In the genomic region with DNA sequence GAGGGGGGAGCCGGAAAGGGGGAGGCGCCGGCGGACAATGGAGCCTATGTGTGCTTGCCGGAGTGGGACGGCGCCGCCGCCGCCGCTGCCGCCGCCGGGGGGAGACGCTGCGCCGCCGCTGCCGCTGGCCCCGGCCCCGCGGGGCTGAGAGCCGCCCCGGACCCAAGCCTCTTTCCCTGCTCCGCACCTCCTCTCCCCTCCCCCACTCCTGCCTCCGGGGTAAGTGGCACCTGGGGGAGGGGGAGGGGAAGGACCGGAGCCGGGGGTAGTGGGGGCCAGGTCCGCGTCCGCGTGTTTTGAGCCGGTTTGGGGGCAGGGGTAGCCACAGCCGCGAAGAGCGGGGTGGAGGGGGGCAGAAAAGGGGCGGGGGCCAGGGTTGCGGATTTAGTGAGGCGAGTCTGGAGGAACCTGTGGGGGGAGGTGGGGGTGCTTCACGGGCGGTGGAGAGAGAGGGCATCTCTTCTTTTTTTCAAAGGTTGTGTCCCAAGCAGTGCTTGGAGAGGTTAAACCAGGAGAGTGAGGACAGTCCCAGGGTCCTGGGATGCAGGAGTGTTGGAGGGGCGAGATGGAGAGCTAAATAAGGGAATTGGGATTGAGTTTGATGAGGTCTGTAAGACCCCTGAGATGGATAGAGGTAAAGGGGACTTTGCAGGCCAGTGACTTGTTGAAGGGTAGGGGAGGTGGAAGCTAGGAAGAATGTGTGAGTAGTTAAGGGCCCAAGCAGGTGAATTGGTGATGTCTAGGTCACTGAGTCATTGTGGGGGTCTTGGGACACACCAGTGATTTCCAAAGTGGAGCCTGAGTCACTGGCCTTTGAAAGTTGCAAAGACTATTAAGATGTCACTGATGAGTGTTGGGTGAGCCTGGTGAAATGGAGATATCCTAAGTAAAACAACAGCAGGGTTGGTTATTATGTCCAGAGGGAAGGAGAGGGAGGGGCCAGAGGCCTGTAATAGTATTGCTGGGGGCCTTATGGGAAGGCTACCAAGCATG, we compare ENCODE assay signal across 8 cellular contexts. TPM values are rescaled to one million over a fixed set of nuclear protein-coding genes. Genes with fewer than 3 reads are reported as not detected.
DNase-seq lines count a peak whose midpoint lies in the region; ATAC-seq and TF ChIP-seq lines count a peak whose summit lies in the region.

No MANE protein-coding gene starts in this region.

- H3K27me3 ChIP-seq in BJ (ENCODE audit: control insufficient read depth, insufficient read depth, low read length) = no peaks in the 10 kb centered on the region
- H3K27me3 ChIP-seq in colonic mucosa = no peaks in the 10 kb centered on the region
- no peaks in the 10 kb centered on the region for H3K27me3 ChIP-seq in mucosa of rectum (ENCODE audit: control insufficient read depth in 2 of 2, insufficient read depth in 2 of 2, low read length in 2 of 2)
- H3K27me3 ChIP-seq in aorta (ENCODE audit: control insufficient read depth in 1 of 2, insufficient read depth in 2 of 2, low read length in 1 of 2) = no peaks in the 10 kb centered on the region

- 1% methylated on average over 24 to 42 of the region's 42 CpGs for WGBS in aorta, 2 donors

- CTCF ChIA-PET in BJ (lab: Yijun Ruan, JAX) = interaction anchor here (1.3 to 1.6 kb wide), 2 partner anchors 35 to 104 kb away, joined by 4 to 8 read pairs; no protein-coding TSS in a partner anchor

- no peak for TF ChIP-seq CTCF in BJ (IDR thresholded peaks at IDR 0.05; ENCODE audit: insufficient read depth, low read depth, low read length)
- TF ChIP-seq CTCF in colonic mucosa (IDR thresholded peaks at IDR 0.05) = no peak

- no peaks in the 10 kb centered on the region for H3K36me3 ChIP-seq in BJ (ENCODE audit: control insufficient read depth, insufficient read depth, low read length)
- no peaks in the 10 kb centered on the region for H3K36me3 ChIP-seq in colonic mucosa
- H3K36me3 ChIP-seq in mucosa of rectum (ENCODE audit: control insufficient read depth in 2 of 2, insufficient read depth in 2 of 2, low read length in 2 of 2) = no peaks in the 10 kb centered on the region
- no peaks in the 10 kb centered on the region for H3K36me3 ChIP-seq in aorta (ENCODE audit: control insufficient read depth in 1 of 2, insufficient read depth in 2 of 2, low read length in 1 of 2)

- peak; percentile 68 for TF ChIP-seq POLR2A in GM19099 (IDR thresholded peaks at IDR 0.05; ENCODE audit: extremely low read depth, insufficient read length, low read depth)

- no peaks in the 10 kb centered on the region for H3K9me3 ChIP-seq in colonic mucosa
- no peaks in the 10 kb centered on the region for H3K9me3 ChIP-seq in mucosa of rectum (ENCODE audit: control insufficient read depth in 2 of 2, low read length in 2 of 2)
- no peaks in the 10 kb centered on the region for H3K9me3 ChIP-seq in aorta (ENCODE audit: control insufficient read depth, low read length)

- POLR2A ChIA-PET in BJ (lab: Charles Lee) = interaction anchor here (0.6 to 1.0 kb wide), 2 partner anchors 58 to 59 kb away, joined by 5 to 7 read pairs; partner anchors contain the start of gene BCL9

- intact Hi-C loops in colonic mucosa (cut with DNase I) = no loop called here
- intact Hi-C loops in aorta (cut with DNase I) = no loop called here

- ATAC-seq in aorta (ENCODE audit: low FRiP score) (no peak), HG03571 (IDR thresholded peaks at IDR 0.05; ENCODE audit: unreplicated experiment) (no peak)

- DNase-seq in BJ (ENCODE audit: low read depth) = no peak
- DNase-seq in colonic mucosa = no peak
- no peak for DNase-seq in aorta
- DNase-seq in GM19240 (ENCODE audit: insufficient read length, low spot score) = no peak

- peak overlapping the region; percentile 68 for H3K4me3 ChIP-seq in BJ (ENCODE audit: low read depth, low read length)
- H3K4me3 ChIP-seq in colonic mucosa = peak overlapping the region; percentile 54
- H3K4me3 ChIP-seq in mucosa of rectum (ENCODE audit: low read length in 2 of 2) = peak overlapping the region; percentile 71 to 74
- H3K4me3 ChIP-seq in aorta (ENCODE audit: low read length in 2 of 2) = peak overlapping the region; percentile 96 to 99

- H3K4me1 ChIP-seq in colonic mucosa (peaks cover 6% of the 10 kb centered on the region), mucosa of rectum (ENCODE audit: control insufficient read depth in 2 of 2, insufficient read depth in 2 of 2, low read length in 2 of 2) (peaks cover 4 to 13% of the 10 kb centered on the region in 2 donors), aorta (ENCODE audit: control insufficient read depth in 1 of 2, insufficient read depth in 2 of 2, low read length in 2 of 2) (peaks cover 3 to 4% of the 10 kb centered on the region in 2 donors)

- H3K9ac ChIP-seq in colonic mucosa (ENCODE audit: low read depth in 2 of 2, low read length in 2 of 2) (peak overlapping the region; percentile 53 to 75), mucosa of rectum (ENCODE audit: low read depth in 1 of 2, low read length in 2 of 2) (peak overlapping the region in 1 of 2 donors; percentile 64)

- H3K27ac ChIP-seq in colonic mucosa (no peak overlapping the region), mucosa of rectum (ENCODE audit: low read depth in 2 of 2, low read length in 2 of 2) (peak overlapping the region; percentile 53 to 81), aorta (ENCODE audit: low read depth in 1 of 2, low read length in 2 of 2) (peak overlapping the region in 1 of 2 donors; percentile 74)

TF ChIP-seq in PFSK-1, 5 proteins besides CTCF, POLR2A, EP300 and RAD21:
- TF ChIP-seq TAF1 (IDR thresholded peaks at IDR 0.05; ENCODE audit: borderline replicate concordance, insufficient read depth, low read length) = no peak
- TF ChIP-seq POLR2AphosphoS5 (IDR thresholded peaks at IDR 0.05; ENCODE audit: low read depth, low read length) = peak; percentile 10; the same call in 1 of the 2 replicates

RNA-seq across cellular contexts. Expression of gene BCL9, which starts 59.1 kb away (rescaled TPM):
- 4.8 and 5.3 TPM in 2 replicates for polyA plus RNA-seq in BJ (2011; rRNA removed)
- 6.2 and 8.7 TPM in 2 replicates for polyA minus RNA-seq in BJ (2011; rRNA and poly(A)+ RNA removed)
- polyA plus RNA-seq in PFSK-1 (2012; ENCODE audit: insufficient read length, low read depth) = 11.3 TPM
- total RNA-seq in colonic mucosa = 10 to 100 TPM; 15.5 to 21.4 TPM
- total RNA-seq in aorta = 10 to 100 TPM; 20.5 to 28.9 TPM
- 1 to 10 TPM; 4.6 to 5.1 TPM for polyA plus RNA-seq in aorta
